22 cellular contexts compared by ENCODE assay signal in genomic region chr1:29592261-29592615, GRCh38.
"Had no signal": no experiment of that assay in that cellular context is flagged by ENCODE, and none has a peak within 500 bp of the region (broad histone marks: within the 10 kb centered on the region; RNA-seq: fewer than 3 reads in every experiment).

No MANE protein-coding gene starts in this region.

- ATAC-seq: gastrocnemius medialis; heart right ventricle; naive thymus-derived CD4-positive, alpha-beta T cell; sciatic nerve; stimulated activated naive B cell treated with anti-CD40 and anti-IgM and Interleukin-4, amounts not matched to agents 10 μg/mL and 1 μg/mL and 100 μg/mL, for 72 hours; stimulated activated naive CD8-positive, alpha-beta T cell treated with anti-CD3 and anti-CD28 coated beads, Interleukin-15, amount 100 ng/mL, for 72 hours had no signal

- H3K4me1 ChIP-seq: esophagus muscularis mucosa, gastrocnemius medialis, heart right ventricle, left ventricle myocardium inferior, lower lobe of right lung, spleen, transverse colon had no signal

- H3K27ac ChIP-seq: dorsolateral prefrontal cortex, epithelial cell of prostate, esophagus muscularis mucosa, gastrocnemius medialis, heart right ventricle, left ventricle myocardium inferior, lower lobe of right lung, spleen, thoracic aorta, transverse colon had no signal

- H3K9me3 ChIP-seq: esophagus muscularis mucosa, gastrocnemius medialis, left ventricle myocardium inferior, lower lobe of right lung, spleen, thoracic aorta, transverse colon had no signal

- H3K4me3 ChIP-seq: dorsolateral prefrontal cortex, esophagus muscularis mucosa, gastrocnemius medialis, heart right ventricle, left ventricle myocardium inferior, lower lobe of right lung, spleen, thoracic aorta, transverse colon had no signal

- DNase-seq: cortex of kidney; dorsolateral prefrontal cortex; effector memory CD4-positive, alpha-beta T cell; gastrocnemius medialis; heart right ventricle; hypothalamus; left ventricle myocardium inferior; lower lobe of right lung; naive thymus-derived CD4-positive, alpha-beta T cell; nephron progenitor cell; posterior cingulate gyrus; spleen; stimulated activated CD4-positive, alpha-beta T cell treated with anti-CD3 and anti-CD28 coated beads, Interleukin-15, amount 100 ng/mL, for 24 hours; stimulated activated CD4-positive, alpha-beta T cell treated with anti-CD3 and anti-CD28 coated beads, Interleukin-1b, Interleukin-23, amount 100 ng/mL, for 48 hours; stimulated activated CD4-positive, alpha-beta T cell treated with anti-CD3 and anti-CD28 coated beads, Interleukin-4, amount 100 ng/mL, for 24 hours; stimulated activated naive B cell treated with anti-CD40 and anti-IgM and Interleukin-4, amounts not matched to agents 10 μg/mL and 1 μg/mL and 100 μg/mL, for 72 hours; stimulated activated naive CD8-positive, alpha-beta T cell treated with anti-CD3 and anti-CD28 coated beads, Interleukin-15, amount 100 ng/mL, for 72 hours; transverse colon had no signal

- H3K36me3 ChIP-seq: esophagus muscularis mucosa, gastrocnemius medialis, heart right ventricle, left ventricle myocardium inferior, lower lobe of right lung, spleen, thoracic aorta, transverse colon had no signal
